8 cellular contexts compared by ENCODE assay signal in the genomic region with DNA sequence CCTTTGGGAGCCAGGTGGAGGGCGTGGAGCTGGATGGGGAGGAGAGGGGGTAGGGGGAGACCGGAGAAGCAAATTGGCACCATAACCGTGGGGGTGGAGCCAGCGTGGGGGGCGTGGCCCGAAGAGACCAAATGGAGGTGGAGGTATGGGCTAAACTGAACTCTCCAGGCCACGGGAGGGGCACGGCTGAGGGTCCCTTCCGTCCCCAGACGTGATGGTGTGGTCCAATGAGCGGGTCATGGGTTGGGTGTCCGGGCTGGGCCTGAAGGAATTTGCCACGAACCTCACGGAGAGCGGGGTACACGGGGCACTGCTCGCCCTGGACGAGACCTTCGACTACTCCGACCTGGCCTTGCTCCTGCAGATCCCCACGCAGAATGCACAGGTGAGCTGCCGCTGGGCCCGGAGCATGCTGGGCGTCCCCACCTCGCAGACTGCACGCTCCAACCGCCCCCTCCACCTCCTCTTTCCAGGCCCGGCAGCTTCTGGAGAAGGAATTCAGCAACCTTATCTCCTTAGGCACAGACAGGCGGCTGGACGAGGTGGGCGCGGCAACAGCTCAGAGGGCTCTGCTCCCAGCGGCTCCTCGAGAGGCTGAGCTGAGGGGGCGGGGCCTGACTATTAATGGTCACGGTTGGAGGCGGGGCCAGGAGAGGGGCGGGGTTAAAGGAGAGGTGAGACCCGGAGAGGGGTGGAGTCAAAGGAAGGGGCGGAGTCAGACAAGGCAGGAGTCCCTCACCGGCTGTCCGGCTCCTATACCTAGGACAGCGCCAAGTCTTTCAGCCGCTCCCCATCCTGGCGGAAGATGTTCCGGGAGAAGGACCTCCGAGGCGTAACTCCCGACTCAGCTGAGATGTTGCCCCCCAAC. TPM values are rescaled to one million over a fixed set of nuclear protein-coding genes. Genes with fewer than 3 reads are reported as not detected.
DNase-seq lines count a peak whose midpoint lies in the region; ATAC-seq and TF ChIP-seq lines count a peak whose summit lies in the region.

No MANE protein-coding gene starts in this region.

- H3K36me3 ChIP-seq in BE2C = no peaks in the 10 kb centered on the region; the same call in 1 of the 2 replicates

- no peak for ATAC-seq in GM19035 (IDR thresholded peaks at IDR 0.05; ENCODE audit: unreplicated experiment)

- DNase-seq in BE2C (peak; percentile 100), HS-27A (ENCODE audit: low read depth) (peak; percentile 92), NOMO-1 (lab: John Stamatoyannopoulos, UW; ENCODE audit: unreplicated experiment in 2 of 2) (peak; percentile 83 to 88), lower leg skin (ENCODE audit: low spot score in 2 of 2) (peak; percentile 96 to 99)
- peak; percentile 52 to 64 for DNase-seq in activated CD8-positive, alpha-beta memory T cell treated with anti-CD3 and anti-CD28 coated beads for 4 hours (ENCODE audit: low read depth in 2 of 2)
- DNase-seq in effector CD4-positive, alpha-beta T cell = peak; percentile 67
- DNase-seq in stimulated activated CD4-positive, alpha-beta T cell treated with anti-CD3 and anti-CD28 coated beads, Interleukin-4, amount 100 ng/mL, for 4 hours = peak; percentile 74 to 75

- TF ChIP-seq CTCF in BE2C (IDR thresholded peaks at IDR 0.05; ENCODE audit: low read depth, low read length) (no peak), lower leg skin (IDR thresholded peaks at IDR 0.05) (no peak)

- WGBS in lower leg skin, 2 donors = 1 to 3% methylated on average over 36 to 46 of the region's 49 CpGs

- peak overlapping the region; percentile 89 for H3K4me3 ChIP-seq in BE2C (ENCODE audit: low read depth, low read length)
- peak overlapping the region; percentile 63 for H3K4me3 ChIP-seq in lower leg skin (ENCODE audit: low read depth, poor library complexity, severe bottlenecking)

- no peaks in the 10 kb centered on the region for H3K9me3 ChIP-seq in BE2C

- intact Hi-C loops in lower leg skin (cut with DNase I; ENCODE audit: low total_unique reads) = loop anchor here (5.0 to 10.0 kb wide), 2 partner anchors 52 to 154 kb away; partner anchors contain the start of genes GYS1 and RUVBL2

- H3K27me3 ChIP-seq in BE2C = no peaks in the 10 kb centered on the region

- peaks cover 9% of the 10 kb centered on the region for H3K4me1 ChIP-seq in BE2C

- no peak for TF ChIP-seq POLR2A in lower leg skin (IDR thresholded peaks at IDR 0.05)

RNA-seq across cellular contexts. Expression of gene HRC, which starts 6.2 kb away (rescaled TPM):
- 0.22 TPM for polyA plus RNA-seq in BE2C (2012; ENCODE audit: insufficient read depth, insufficient read length, low read depth)
- 1 to 10 TPM; 1.1 to 4.0 (median 1.2) TPM for total RNA-seq in lower leg skin

RNA-seq across cellular contexts. Expression of gene TRPM4, which starts 8.6 kb away (rescaled TPM):
- polyA plus RNA-seq in BE2C (2012; ENCODE audit: insufficient read depth, insufficient read length, low read depth) = 4.1 TPM
- 10 to 100 TPM; 50.7 to 76.2 (median 70.3) TPM for total RNA-seq in lower leg skin

RNA-seq across cellular contexts. Expression of gene PPFIA3, which starts 29.7 kb away (rescaled TPM):
- 44.4 TPM for polyA plus RNA-seq in BE2C (2012; ENCODE audit: insufficient read depth, insufficient read length, low read depth)
- 10 to 100 TPM; 52.3 to 78.1 (median 64.4) TPM for total RNA-seq in lower leg skin

RNA-seq across cellular contexts. Expression of gene C19orf73, which starts 30.1 kb away (rescaled TPM):
- polyA plus RNA-seq in BE2C (2012; ENCODE audit: insufficient read depth, insufficient read length, low read depth) = 1.3 TPM
- 10 to 100 TPM in 1 of 4 donors, 1 to 10 TPM in 3; 4.9 to 11.2 (median 8.9) TPM for total RNA-seq in lower leg skin

RNA-seq across cellular contexts. Expression of gene LIN7B, which starts 34.8 kb away (rescaled TPM):
- 22.0 TPM for polyA plus RNA-seq in BE2C (2012; ENCODE audit: insufficient read depth, insufficient read length, low read depth)
- total RNA-seq in lower leg skin = 10 to 100 TPM; 53.9 to 62.5 (median 54.7) TPM
